Comparison of ENCODE assay signal across 1 cellular context in the genomic region with DNA sequence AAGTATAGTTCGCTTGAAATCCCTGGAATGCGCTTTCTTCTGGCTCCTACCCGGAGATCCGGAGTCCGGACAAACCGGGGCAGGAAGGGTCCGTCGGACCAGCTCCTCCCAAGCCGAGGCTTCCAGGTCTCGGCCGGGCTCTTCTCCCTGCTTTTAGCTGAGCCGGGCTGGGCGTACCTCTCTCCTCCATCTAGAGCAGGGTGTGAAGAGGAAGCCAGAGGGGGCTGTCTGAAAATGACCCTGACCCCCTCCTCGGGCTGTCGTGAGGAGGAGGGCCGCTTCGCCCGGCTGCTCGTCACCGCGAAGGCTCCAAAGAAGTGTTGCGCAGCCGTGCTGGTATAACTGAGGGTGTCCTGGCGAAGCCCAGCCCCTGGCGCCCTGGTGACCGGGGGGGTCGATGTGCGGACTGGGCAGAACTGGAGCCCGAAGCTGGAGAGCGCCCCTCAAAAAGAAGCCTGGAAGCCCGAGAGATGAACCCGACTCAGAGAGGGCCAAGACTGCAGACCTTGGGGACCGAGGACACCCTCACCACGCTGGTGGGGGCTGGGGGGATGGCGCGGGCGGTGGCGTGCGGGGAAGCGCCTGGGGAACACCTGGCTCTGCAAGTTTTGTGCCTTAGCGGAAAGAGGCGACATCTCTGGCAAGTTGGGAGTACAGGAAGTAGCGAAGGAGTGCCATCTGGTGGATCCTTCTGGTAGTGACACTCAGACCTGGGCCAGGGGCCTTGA.
TF ChIP-seq lines count a peak whose summit lies in the region.

No MANE protein-coding gene starts in this region.

TF ChIP-seq in HepG2, 621 proteins besides CTCF, POLR2A, EP300 and RAD21 (continued from another document and continues in another):
- TF ChIP-seq ZNF558 (CRISPR knock-in tag; IDR thresholded peaks at IDR 0.05; ENCODE audit: borderline replicate concordance): peak; percentile 50; the same call in 1 of the 2 replicates
- no peak for TF ChIP-seq MED13 (CRISPR knock-in tag; IDR thresholded peaks at IDR 0.05)
- TF ChIP-seq ZNF782 (CRISPR knock-in tag; IDR thresholded peaks at IDR 0.05; ENCODE audit: borderline replicate concordance): no peak
- TF ChIP-seq NONO (IDR thresholded peaks at IDR 0.05): no peak
- TF ChIP-seq NONO (CRISPR knock-in tag; conservative IDR thresholded peaks at IDR 0.05): peak; percentile 68
- no peak for TF ChIP-seq RXRB (CRISPR knock-in tag; IDR thresholded peaks at IDR 0.05; ENCODE audit: borderline replicate concordance)
- peak; percentile 68 for TF ChIP-seq HNRNPLL (IDR thresholded peaks at IDR 0.05; ENCODE audit: low read depth, low read length, poor library complexity, severe bottlenecking)
- TF ChIP-seq CAMTA2 (CRISPR knock-in tag; IDR thresholded peaks at IDR 0.05; ENCODE audit: borderline replicate concordance): no peak
- TF ChIP-seq SUZ12 (IDR thresholded peaks at IDR 0.05; ENCODE audit: low read depth, low read length): no peak
- no peak for TF ChIP-seq RFX5 (IDR thresholded peaks at IDR 0.05; ENCODE audit: low read depth, low read length)
- peak; percentile 42; the same call in 1 of the 2 replicates for TF ChIP-seq ZNF777 (CRISPR knock-in tag; IDR thresholded peaks at IDR 0.05)
- no peak for TF ChIP-seq ZNF780A (CRISPR knock-in tag; IDR thresholded peaks at IDR 0.05)
- no peak for TF ChIP-seq CEBPB (IDR thresholded peaks at IDR 0.05; ENCODE audit: borderline replicate concordance, low read depth, low read length)
- TF ChIP-seq NCOR1 (IDR thresholded peaks at IDR 0.05; ENCODE audit: borderline replicate concordance, low read length): no peak
- TF ChIP-seq, protein P1, sequence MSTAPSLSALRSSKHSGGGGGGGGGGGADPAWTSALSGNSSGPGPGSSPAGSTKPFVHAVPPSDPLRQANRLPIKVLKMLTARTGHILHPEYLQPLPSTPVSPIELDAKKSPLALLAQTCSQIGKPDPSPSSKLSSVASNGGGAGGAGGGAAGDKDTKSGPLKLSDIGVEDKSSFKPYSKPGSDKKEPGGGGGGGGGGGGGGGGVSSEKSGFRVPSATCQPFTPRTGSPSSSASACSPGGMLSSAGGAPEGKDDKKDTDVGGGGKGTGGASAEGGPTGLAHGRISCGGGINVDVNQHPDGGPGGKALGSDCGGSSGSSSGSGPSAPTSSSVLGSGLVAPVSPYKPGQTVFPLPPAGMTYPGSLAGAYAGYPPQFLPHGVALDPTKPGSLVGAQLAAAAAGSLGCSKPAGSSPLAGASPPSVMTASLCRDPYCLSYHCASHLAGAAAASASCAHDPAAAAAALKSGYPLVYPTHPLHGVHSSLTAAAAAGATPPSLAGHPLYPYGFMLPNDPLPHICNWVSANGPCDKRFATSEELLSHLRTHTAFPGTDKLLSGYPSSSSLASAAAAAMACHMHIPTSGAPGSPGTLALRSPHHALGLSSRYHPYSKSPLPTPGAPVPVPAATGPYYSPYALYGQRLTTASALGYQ (CRISPR knock-in tag; IDR thresholded peaks at IDR 0.05): no peak
- TF ChIP-seq HNF4G (IDR thresholded peaks at IDR 0.05; ENCODE audit: borderline replicate concordance, low read depth, low read length): no peak
- TF ChIP-seq HNF4G (CRISPR knock-in tag; IDR thresholded peaks at IDR 0.05; ENCODE audit: borderline replicate concordance, low read depth): no peak
- TF ChIP-seq ZNF775 (CRISPR knock-in tag; IDR thresholded peaks at IDR 0.05; ENCODE audit: borderline replicate concordance): no peak
- no peak for TF ChIP-seq ZNF766 (CRISPR knock-in tag; IDR thresholded peaks at IDR 0.05; ENCODE audit: borderline replicate concordance)
- peak; percentile 60 for TF ChIP-seq PHF20 (CRISPR knock-in tag; IDR thresholded peaks at IDR 0.05)
- no peak for TF ChIP-seq ZNF138 (CRISPR knock-in tag; IDR thresholded peaks at IDR 0.05; ENCODE audit: low read depth)
- TF ChIP-seq GLI4 (CRISPR knock-in tag; IDR thresholded peaks at IDR 0.05; ENCODE audit: borderline replicate concordance): peak; percentile 72; the same call in 1 of the 2 replicates
- TF ChIP-seq RCOR2 (CRISPR knock-in tag; IDR thresholded peaks at IDR 0.05): no peak
- no peak for TF ChIP-seq SETDB1 (CRISPR knock-in tag; IDR thresholded peaks at IDR 0.05; ENCODE audit: borderline replicate concordance)
- TF ChIP-seq CEBPG (CRISPR knock-in tag; IDR thresholded peaks at IDR 0.05): no peak
- peak; percentile 22; the same call in 1 of the 2 replicates for TF ChIP-seq ZNF124 (CRISPR knock-in tag; IDR thresholded peaks at IDR 0.05)
- TF ChIP-seq, protein P2, sequence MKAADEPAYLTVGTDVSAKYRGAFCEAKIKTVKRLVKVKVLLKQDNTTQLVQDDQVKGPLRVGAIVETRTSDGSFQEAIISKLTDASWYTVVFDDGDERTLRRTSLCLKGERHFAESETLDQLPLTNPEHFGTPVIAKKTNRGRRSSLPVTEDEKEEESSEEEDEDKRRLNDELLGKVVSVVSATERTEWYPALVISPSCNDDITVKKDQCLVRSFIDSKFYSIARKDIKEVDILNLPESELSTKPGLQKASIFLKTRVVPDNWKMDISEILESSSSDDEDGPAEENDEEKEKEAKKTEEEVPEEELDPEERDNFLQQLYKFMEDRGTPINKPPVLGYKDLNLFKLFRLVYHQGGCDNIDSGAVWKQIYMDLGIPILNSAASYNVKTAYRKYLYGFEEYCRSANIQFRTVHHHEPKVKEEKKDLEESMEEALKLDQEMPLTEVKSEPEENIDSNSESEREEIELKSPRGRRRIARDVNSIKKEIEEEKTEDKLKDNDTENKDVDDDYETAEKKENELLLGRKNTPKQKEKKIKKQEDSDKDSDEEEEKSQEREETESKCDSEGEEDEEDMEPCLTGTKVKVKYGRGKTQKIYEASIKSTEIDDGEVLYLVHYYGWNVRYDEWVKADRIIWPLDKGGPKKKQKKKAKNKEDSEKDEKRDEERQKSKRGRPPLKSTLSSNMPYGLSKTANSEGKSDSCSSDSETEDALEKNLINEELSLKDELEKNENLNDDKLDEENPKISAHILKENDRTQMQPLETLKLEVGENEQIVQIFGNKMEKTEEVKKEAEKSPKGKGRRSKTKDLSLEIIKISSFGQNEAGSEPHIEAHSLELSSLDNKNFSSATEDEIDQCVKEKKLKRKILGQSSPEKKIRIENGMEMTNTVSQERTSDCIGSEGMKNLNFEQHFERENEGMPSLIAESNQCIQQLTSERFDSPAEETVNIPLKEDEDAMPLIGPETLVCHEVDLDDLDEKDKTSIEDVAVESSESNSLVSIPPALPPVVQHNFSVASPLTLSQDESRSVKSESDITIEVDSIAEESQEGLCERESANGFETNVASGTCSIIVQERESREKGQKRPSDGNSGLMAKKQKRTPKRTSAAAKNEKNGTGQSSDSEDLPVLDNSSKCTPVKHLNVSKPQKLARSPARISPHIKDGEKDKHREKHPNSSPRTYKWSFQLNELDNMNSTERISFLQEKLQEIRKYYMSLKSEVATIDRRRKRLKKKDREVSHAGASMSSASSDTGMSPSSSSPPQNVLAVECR (CRISPR knock-in tag; IDR thresholded peaks at IDR 0.05; ENCODE audit: borderline replicate concordance): peak; percentile 64
- TF ChIP-seq SNAI1 (CRISPR knock-in tag; IDR thresholded peaks at IDR 0.05; ENCODE audit: borderline replicate concordance): no peak
- TF ChIP-seq, protein P3, sequence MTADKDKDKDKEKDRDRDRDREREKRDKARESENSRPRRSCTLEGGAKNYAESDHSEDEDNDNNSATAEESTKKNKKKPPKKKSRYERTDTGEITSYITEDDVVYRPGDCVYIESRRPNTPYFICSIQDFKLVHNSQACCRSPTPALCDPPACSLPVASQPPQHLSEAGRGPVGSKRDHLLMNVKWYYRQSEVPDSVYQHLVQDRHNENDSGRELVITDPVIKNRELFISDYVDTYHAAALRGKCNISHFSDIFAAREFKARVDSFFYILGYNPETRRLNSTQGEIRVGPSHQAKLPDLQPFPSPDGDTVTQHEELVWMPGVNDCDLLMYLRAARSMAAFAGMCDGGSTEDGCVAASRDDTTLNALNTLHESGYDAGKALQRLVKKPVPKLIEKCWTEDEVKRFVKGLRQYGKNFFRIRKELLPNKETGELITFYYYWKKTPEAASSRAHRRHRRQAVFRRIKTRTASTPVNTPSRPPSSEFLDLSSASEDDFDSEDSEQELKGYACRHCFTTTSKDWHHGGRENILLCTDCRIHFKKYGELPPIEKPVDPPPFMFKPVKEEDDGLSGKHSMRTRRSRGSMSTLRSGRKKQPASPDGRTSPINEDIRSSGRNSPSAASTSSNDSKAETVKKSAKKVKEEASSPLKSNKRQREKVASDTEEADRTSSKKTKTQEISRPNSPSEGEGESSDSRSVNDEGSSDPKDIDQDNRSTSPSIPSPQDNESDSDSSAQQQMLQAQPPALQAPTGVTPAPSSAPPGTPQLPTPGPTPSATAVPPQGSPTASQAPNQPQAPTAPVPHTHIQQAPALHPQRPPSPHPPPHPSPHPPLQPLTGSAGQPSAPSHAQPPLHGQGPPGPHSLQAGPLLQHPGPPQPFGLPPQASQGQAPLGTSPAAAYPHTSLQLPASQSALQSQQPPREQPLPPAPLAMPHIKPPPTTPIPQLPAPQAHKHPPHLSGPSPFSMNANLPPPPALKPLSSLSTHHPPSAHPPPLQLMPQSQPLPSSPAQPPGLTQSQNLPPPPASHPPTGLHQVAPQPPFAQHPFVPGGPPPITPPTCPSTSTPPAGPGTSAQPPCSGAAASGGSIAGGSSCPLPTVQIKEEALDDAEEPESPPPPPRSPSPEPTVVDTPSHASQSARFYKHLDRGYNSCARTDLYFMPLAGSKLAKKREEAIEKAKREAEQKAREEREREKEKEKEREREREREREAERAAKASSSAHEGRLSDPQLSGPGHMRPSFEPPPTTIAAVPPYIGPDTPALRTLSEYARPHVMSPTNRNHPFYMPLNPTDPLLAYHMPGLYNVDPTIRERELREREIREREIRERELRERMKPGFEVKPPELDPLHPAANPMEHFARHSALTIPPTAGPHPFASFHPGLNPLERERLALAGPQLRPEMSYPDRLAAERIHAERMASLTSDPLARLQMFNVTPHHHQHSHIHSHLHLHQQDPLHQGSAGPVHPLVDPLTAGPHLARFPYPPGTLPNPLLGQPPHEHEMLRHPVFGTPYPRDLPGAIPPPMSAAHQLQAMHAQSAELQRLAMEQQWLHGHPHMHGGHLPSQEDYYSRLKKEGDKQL (CRISPR knock-in tag; IDR thresholded peaks at IDR 0.05; ENCODE audit: low read depth): no peak
- no peak for TF ChIP-seq ZKSCAN1 (IDR thresholded peaks at IDR 0.05; ENCODE audit: low read length)
- no peak for TF ChIP-seq ZNF343 (CRISPR knock-in tag; IDR thresholded peaks at IDR 0.05)
- TF ChIP-seq SP4 (CRISPR knock-in tag; IDR thresholded peaks at IDR 0.05): no peak
- TF ChIP-seq MZF1 (CRISPR knock-in tag; IDR thresholded peaks at IDR 0.05; ENCODE audit: borderline replicate concordance): no peak
- no peak for TF ChIP-seq REXO4 (CRISPR knock-in tag; IDR thresholded peaks at IDR 0.05; ENCODE audit: borderline replicate concordance)
- no peak for TF ChIP-seq ZNF570 (CRISPR knock-in tag; IDR thresholded peaks at IDR 0.05; ENCODE audit: borderline replicate concordance)
- TF ChIP-seq HDAC1 (CRISPR knock-in tag; IDR thresholded peaks at IDR 0.05): peak; percentile 60
- peak; percentile 87 for TF ChIP-seq ETV5 (CRISPR knock-in tag; IDR thresholded peaks at IDR 0.05; ENCODE audit: borderline replicate concordance)
- TF ChIP-seq NR1H2 (CRISPR knock-in tag; IDR thresholded peaks at IDR 0.05; ENCODE audit: borderline replicate concordance, low read depth): no peak
- TF ChIP-seq ZNF816 (CRISPR knock-in tag; IDR thresholded peaks at IDR 0.05; ENCODE audit: borderline replicate concordance): no peak
- no peak for TF ChIP-seq SALL2 (CRISPR knock-in tag; IDR thresholded peaks at IDR 0.05)
- TF ChIP-seq KLF12 (CRISPR knock-in tag; IDR thresholded peaks at IDR 0.05; ENCODE audit: borderline replicate concordance): 0 out of 2 replicates have a peak, but pooled peaks have one; percentile 53
- TF ChIP-seq, protein P4, sequence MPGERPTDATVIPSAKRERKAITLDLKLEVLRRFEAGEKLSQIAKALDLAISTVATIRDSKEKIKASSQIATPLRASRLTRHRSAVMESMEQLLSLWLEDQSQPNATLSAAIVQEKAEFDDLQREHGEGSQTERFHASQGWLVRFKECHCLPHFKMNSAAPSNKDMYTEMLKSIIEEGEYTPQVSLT (CRISPR knock-in tag; IDR thresholded peaks at IDR 0.05; ENCODE audit: borderline replicate concordance, low read depth): no peak
- TF ChIP-seq ZNF792 (CRISPR knock-in tag; IDR thresholded peaks at IDR 0.05): no peak; the same call in 1 of the 2 replicates
- TF ChIP-seq ZBTB20 (CRISPR knock-in tag; IDR thresholded peaks at IDR 0.05; ENCODE audit: borderline replicate concordance, low read depth): no peak
- no peak for TF ChIP-seq GTF3A (CRISPR knock-in tag; conservative IDR thresholded peaks at IDR 0.05)
- TF ChIP-seq, protein P5, sequence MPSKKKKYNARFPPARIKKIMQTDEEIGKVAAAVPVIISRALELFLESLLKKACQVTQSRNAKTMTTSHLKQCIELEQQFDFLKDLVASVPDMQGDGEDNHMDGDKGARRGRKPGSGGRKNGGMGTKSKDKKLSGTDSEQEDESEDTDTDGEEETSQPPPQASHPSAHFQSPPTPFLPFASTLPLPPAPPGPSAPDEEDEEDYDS (CRISPR knock-in tag; IDR thresholded peaks at IDR 0.05): 0 out of 2 replicates have a peak, but pooled peaks have one; percentile 24
- TF ChIP-seq, protein P6, sequence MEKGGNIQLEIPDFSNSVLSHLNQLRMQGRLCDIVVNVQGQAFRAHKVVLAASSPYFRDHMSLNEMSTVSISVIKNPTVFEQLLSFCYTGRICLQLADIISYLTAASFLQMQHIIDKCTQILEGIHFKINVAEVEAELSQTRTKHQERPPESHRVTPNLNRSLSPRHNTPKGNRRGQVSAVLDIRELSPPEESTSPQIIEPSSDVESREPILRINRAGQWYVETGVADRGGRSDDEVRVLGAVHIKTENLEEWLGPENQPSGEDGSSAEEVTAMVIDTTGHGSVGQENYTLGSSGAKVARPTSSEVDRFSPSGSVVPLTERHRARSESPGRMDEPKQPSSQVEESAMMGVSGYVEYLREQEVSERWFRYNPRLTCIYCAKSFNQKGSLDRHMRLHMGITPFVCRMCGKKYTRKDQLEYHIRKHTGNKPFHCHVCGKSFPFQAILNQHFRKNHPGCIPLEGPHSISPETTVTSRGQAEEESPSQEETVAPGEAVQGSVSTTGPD (CRISPR knock-in tag; IDR thresholded peaks at IDR 0.05): peak; percentile 70
- TF ChIP-seq ZNF530 (CRISPR knock-in tag; IDR thresholded peaks at IDR 0.05; ENCODE audit: low read depth): no peak
- TF ChIP-seq NCOA1 (CRISPR knock-in tag; IDR thresholded peaks at IDR 0.05): no peak
- no peak for TF ChIP-seq ZNF678 (CRISPR knock-in tag; IDR thresholded peaks at IDR 0.05)
- no peak; the same call in 1 of the 2 replicates for TF ChIP-seq BRD4 (CRISPR knock-in tag; IDR thresholded peaks at IDR 0.05)
- no peak for TF ChIP-seq NFYC (CRISPR knock-in tag; IDR thresholded peaks at IDR 0.05)
- TF ChIP-seq, protein P7, sequence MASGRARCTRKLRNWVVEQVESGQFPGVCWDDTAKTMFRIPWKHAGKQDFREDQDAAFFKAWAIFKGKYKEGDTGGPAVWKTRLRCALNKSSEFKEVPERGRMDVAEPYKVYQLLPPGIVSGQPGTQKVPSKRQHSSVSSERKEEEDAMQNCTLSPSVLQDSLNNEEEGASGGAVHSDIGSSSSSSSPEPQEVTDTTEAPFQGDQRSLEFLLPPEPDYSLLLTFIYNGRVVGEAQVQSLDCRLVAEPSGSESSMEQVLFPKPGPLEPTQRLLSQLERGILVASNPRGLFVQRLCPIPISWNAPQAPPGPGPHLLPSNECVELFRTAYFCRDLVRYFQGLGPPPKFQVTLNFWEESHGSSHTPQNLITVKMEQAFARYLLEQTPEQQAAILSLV (CRISPR knock-in tag; IDR thresholded peaks at IDR 0.05; ENCODE audit: borderline replicate concordance): no peak
- TF ChIP-seq THYN1 (CRISPR knock-in tag; IDR thresholded peaks at IDR 0.05; ENCODE audit: borderline replicate concordance, low read depth): no peak
- no peak; the same call in 1 of the 2 replicates for TF ChIP-seq POLR2G (IDR thresholded peaks at IDR 0.05; ENCODE audit: low read depth, low read length)
- TF ChIP-seq IKZF4 (CRISPR knock-in tag; IDR thresholded peaks at IDR 0.05; ENCODE audit: borderline replicate concordance, low read depth, not compliant biosample characterization): peak; percentile 37
